16 cellular contexts compared by ENCODE assay signal in the genomic region with DNA sequence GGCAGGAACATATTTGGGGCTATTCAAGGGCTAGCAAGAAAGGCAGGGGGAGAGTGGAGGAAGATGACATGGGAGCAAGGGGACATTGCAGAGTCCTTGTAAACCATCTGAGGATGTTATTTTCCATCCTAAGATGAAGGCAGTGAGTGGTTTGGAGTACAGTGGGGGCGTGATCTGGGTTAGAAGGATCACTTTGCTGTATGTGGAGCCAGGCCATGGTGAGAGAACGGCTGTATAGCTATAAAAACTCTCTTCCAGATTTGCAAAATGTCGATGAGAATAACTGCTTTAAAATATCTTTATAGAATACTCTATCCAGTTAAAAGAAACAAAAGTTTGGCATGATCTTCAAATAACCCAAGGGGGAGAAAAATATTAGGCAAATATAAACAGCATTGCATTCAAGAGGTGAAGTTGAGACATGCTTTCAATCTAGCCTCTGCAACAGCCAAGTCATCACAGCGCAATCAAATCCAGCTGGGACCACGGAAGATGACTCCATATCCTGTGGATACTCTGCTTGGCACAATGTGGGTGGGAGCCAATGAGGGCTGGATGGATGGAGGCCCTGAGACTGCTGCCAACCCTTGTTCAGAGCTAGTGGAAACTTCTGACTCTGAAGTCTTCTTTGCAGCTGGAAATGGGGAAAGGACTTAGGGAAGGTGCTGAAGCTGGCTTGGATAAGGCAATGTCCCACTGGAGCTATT.
A peak's percentile ranks its signal among the peaks of the same experiment; 100 is the strongest.
DNase-seq lines count a peak whose midpoint lies in the region; ATAC-seq, FAIRE-seq and TF ChIP-seq lines count a peak whose summit lies in the region.
"Had no signal": no experiment of that assay in that cellular context is flagged by ENCODE, and none has a peak within 500 bp of the region (broad histone marks: within the 10 kb centered on the region; RNA-seq: fewer than 3 reads in every experiment).

No MANE protein-coding gene starts in this region.

- no peak for TF ChIP-seq POLR2A in testis (IDR thresholded peaks at IDR 0.05)

- H3K9me3 ChIP-seq in RWPE2 (ENCODE audit: severe bottlenecking) (no peaks in the 10 kb centered on the region), fibroblast of lung (ENCODE audit: control insufficient read depth, insufficient read depth, low read depth, low read length) (no peaks in the 10 kb centered on the region), osteoblast (ENCODE audit: low read depth, low read length) (no peaks in the 10 kb centered on the region), testis (no peaks in the 10 kb centered on the region)

- DNase-seq in EH (ENCODE audit: low read depth), result peak; percentile 88
- no peak for DNase-seq in RWPE2 (ENCODE audit: low spot score)
- DNase-seq in fibroblast of lung (ENCODE audit: low read depth in 2 of 2), result peak; percentile 67 to 76
- peak; percentile 80 for DNase-seq in osteoblast (ENCODE audit: insufficient read length, low spot score, missing footprints)
- no peak for DNase-seq in nephron progenitor cell
- DNase-seq in testis, result no peak
- no peak for DNase-seq in RCC 7860 (ENCODE audit: low spot score)
- DNase-seq in cerebellar cortex (ENCODE audit: low spot score), result no peak
- DNase-seq: activated CD8-positive, alpha-beta memory T cell treated with anti-CD3 and anti-CD28 coated beads for 24 hours; activated naive CD4-positive, alpha-beta T cell treated with anti-CD3 and anti-CD28 coated beads for 36 hours; CD4-positive, alpha-beta T cell; NCI-H2227 treated with DMSO at 0.1 percent for 48 hours; OCI-M1; stimulated activated CD4-positive, alpha-beta T cell treated with anti-CD3 and anti-CD28 coated beads, Interleukin-4, amount 100 ng/mL, for 1 hour; stimulated activated naive B cell treated with anti-CD40 and anti-IgM and Interleukin-4, amounts not matched to agents 10 μg/mL and 1 μg/mL and 100 μg/mL, for 72 hours had no signal

- H3K4me2 ChIP-seq in fibroblast of lung (ENCODE audit: extremely low read depth, insufficient read depth, low read length) (peak overlapping the region; percentile 68), osteoblast (ENCODE audit: insufficient read depth, low read length) (peak overlapping the region; percentile 29)

- no peak for TF ChIP-seq CTCF in RWPE2 (IDR thresholded peaks at IDR 0.05; ENCODE audit: poor library complexity, severe bottlenecking)
- no peak for TF ChIP-seq CTCF in fibroblast of lung (conservative IDR thresholded peaks at IDR 0.05 in 1 of 2, IDR thresholded peaks at IDR 0.05 in 1 of 2; ENCODE audit: low read depth in 1 of 2, low read length in 2 of 2)
- TF ChIP-seq CTCF in osteoblast (IDR thresholded peaks at IDR 0.05; ENCODE audit: extremely low read depth, low read depth, low read length), result no peak
- no peak for TF ChIP-seq CTCF in nephron progenitor cell (IDR thresholded peaks at IDR 0.05)
- TF ChIP-seq CTCF in testis (IDR thresholded peaks at IDR 0.05), result no peak

- peak overlapping the region; percentile 8 for H3K27ac ChIP-seq in RWPE2 (ENCODE audit: poor library complexity, severe bottlenecking)
- H3K27ac ChIP-seq in fibroblast of lung (ENCODE audit: insufficient read depth, low read length), result peak overlapping the region; percentile 60
- peak overlapping the region; percentile 62 for H3K27ac ChIP-seq in osteoblast (ENCODE audit: low read depth, low read length)
- no peak overlapping the region for H3K27ac ChIP-seq in testis

- no peak overlapping the region for H3K4me3 Mint-ChIP-seq in nephron progenitor cell
- H3K4me3 Mint-ChIP-seq: activated naive CD4-positive, alpha-beta T cell treated with anti-CD3 and anti-CD28 coated beads for 36 hours; CD4-positive, alpha-beta T cell; mesothelial cell of epicardium; stimulated activated naive B cell treated with anti-CD40 and anti-IgM and Interleukin-4, amounts not matched to agents 10 μg/mL and 1 μg/mL and 100 μg/mL, for 72 hours had no signal

- H3K36me3 ChIP-seq in RWPE2 (ENCODE audit: low read depth) (no peaks in the 10 kb centered on the region), fibroblast of lung (ENCODE audit: control insufficient read depth, insufficient read depth, low read length) (no peaks in the 10 kb centered on the region), osteoblast (ENCODE audit: insufficient read depth, low read length) (no peaks in the 10 kb centered on the region), testis (ENCODE audit: low read depth, missing control alignments) (no peaks in the 10 kb centered on the region)

- peak; percentile 93 for ATAC-seq in RWPE2 (ENCODE audit: low read depth)
- ATAC-seq: stimulated activated naive B cell treated with anti-CD40 and anti-IgM and Interleukin-4, amounts not matched to agents 10 μg/mL and 1 μg/mL and 100 μg/mL, for 72 hours had no signal

- H3K4me1 ChIP-seq in RWPE2 (ENCODE audit: insufficient read depth, poor library complexity, severe bottlenecking) (peaks cover 8% of the 10 kb centered on the region), fibroblast of lung (ENCODE audit: control insufficient read depth, extremely low read depth, insufficient read depth, low read length) (peaks cover 12% of the 10 kb centered on the region), osteoblast (ENCODE audit: insufficient read depth, low read length) (peaks cover 20% of the 10 kb centered on the region), testis (peaks cover 3% of the 10 kb centered on the region)

- H2AFZ ChIP-seq in fibroblast of lung (ENCODE audit: low read length), result no peak overlapping the region
- peak overlapping the region; percentile 72 for H2AFZ ChIP-seq in osteoblast (ENCODE audit: low read length)

- H3K4me1 Mint-ChIP-seq in nephron progenitor cell, result peaks cover 16% of the 10 kb centered on the region

- H4K20me1 ChIP-seq in fibroblast of lung (ENCODE audit: control insufficient read depth, extremely low read depth, insufficient read depth, low read length) (no peaks in the 10 kb centered on the region), osteoblast (ENCODE audit: insufficient read depth, low read length) (no peaks in the 10 kb centered on the region)

- H3K27me3 ChIP-seq in RWPE2 (ENCODE audit: insufficient read depth, poor library complexity, severe bottlenecking) (no peaks in the 10 kb centered on the region), fibroblast of lung (ENCODE audit: control insufficient read depth, insufficient read depth, low read length) (no peaks in the 10 kb centered on the region), osteoblast (ENCODE audit: insufficient read depth, low read length) (no peaks in the 10 kb centered on the region), testis (no peaks in the 10 kb centered on the region)

- 78 to 84% methylated on average over 5 of the region's 5 CpGs for WGBS in testis, 2 donors

- H3K36me3 Mint-ChIP-seq in nephron progenitor cell (ENCODE audit: low read depth), result no peaks in the 10 kb centered on the region
- H3K36me3 Mint-ChIP-seq: stimulated activated naive B cell treated with anti-CD40 and anti-IgM and Interleukin-4, amounts not matched to agents 10 μg/mL and 1 μg/mL and 100 μg/mL, for 72 hours had no signal

- H3K79me2 ChIP-seq in fibroblast of lung (ENCODE audit: control insufficient read depth, insufficient read depth, low read length) (no peaks in the 10 kb centered on the region), osteoblast (ENCODE audit: insufficient read depth, low read length) (no peaks in the 10 kb centered on the region)

- H3K4me3 ChIP-seq in RWPE2 (ENCODE audit: severe bottlenecking), result no peak overlapping the region
- no peak overlapping the region for H3K4me3 ChIP-seq in fibroblast of lung (replicated peaks in 1 of 4; ENCODE audit: control extremely low read depth in 1 of 4, insufficient read depth in 1 of 4, low read depth in 3 of 4, low read length in 4 of 4)
- H3K4me3 ChIP-seq in osteoblast (ENCODE audit: insufficient read depth, low read length), result no peak overlapping the region
- no peak overlapping the region for H3K4me3 ChIP-seq in testis

- FAIRE-seq in RCC 7860 (lab: Jason Lieb, UNC), result no peak

- intact Hi-C loops in testis (cut with DNase I; ENCODE audit: low total_unique reads), result no loop called here

- H3K27ac Mint-ChIP-seq in nephron progenitor cell, result no peak overlapping the region
- H3K27ac Mint-ChIP-seq: activated naive CD4-positive, alpha-beta T cell treated with anti-CD3 and anti-CD28 coated beads for 36 hours; CD4-positive, alpha-beta T cell; mesothelial cell of epicardium; stimulated activated naive B cell treated with anti-CD40 and anti-IgM and Interleukin-4, amounts not matched to agents 10 μg/mL and 1 μg/mL and 100 μg/mL, for 72 hours had no signal

- no peak overlapping the region for H3K9ac ChIP-seq in fibroblast of lung (ENCODE audit: insufficient read depth, low read length)

- H3K27me3 Mint-ChIP-seq in nephron progenitor cell (ENCODE audit: low read depth, poor library complexity), result peaks cover 26% of the 10 kb centered on the region

- peaks cover 3% of the 10 kb centered on the region for H3K9me3 Mint-ChIP-seq in nephron progenitor cell
- H3K9me3 Mint-ChIP-seq: activated naive CD4-positive, alpha-beta T cell treated with anti-CD3 and anti-CD28 coated beads for 36 hours; CD4-positive, alpha-beta T cell; mesothelial cell of epicardium; stimulated activated naive B cell treated with anti-CD40 and anti-IgM and Interleukin-4, amounts not matched to agents 10 μg/mL and 1 μg/mL and 100 μg/mL, for 72 hours had no signal

Comparison
In these comparisons a context has a peak if more than half of its experiments do, and no peak if none do; other contexts are left out.
1. DNase-seq: peak in EH (single experiment), fibroblast of lung (2 of 2) and osteoblast (single experiment); none in RWPE2 (single experiment), nephron progenitor cell (single experiment), testis (single experiment), RCC 7860 (single experiment) and cerebellar cortex (single experiment).
2. H3K27ac ChIP-seq: peak in RWPE2 (single experiment), fibroblast of lung (single experiment) and osteoblast (single experiment); none in testis (0 of 2).